18 cellular contexts compared by ENCODE assay signal in the genomic region with DNA sequence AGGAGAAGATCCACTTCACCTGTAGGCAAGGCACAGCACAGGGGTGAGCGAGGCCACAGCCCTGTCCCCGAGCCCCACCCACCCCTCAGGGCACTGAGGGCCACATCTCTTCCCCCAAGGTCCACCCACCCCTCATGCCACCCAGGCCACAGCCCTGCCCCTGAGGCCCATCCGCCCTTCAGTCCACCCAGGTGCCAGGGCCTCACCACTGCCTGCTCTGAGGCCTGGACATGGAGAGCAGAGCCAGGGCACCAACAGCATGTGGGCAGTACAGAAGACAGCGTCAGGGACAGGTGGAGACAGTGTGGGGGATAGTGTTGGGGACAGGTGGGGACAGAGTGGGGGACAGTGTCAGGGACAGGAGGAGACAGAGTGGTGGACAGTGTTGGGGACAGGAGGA.
DNase-seq lines count a peak whose midpoint lies in the region; ATAC-seq, FAIRE-seq and TF ChIP-seq lines count a peak whose summit lies in the region.
"Had no signal": no experiment of that assay in that cellular context is flagged by ENCODE, and none has a peak within 500 bp of the region (broad histone marks: within the 10 kb centered on the region; RNA-seq: fewer than 3 reads in every experiment).

No MANE protein-coding gene starts in this region.

- H3K4me1 ChIP-seq in RWPE2 (ENCODE audit: insufficient read depth, poor library complexity, severe bottlenecking) (no peaks in the 10 kb centered on the region), left lung (no peaks in the 10 kb centered on the region), upper lobe of left lung (peaks cover 0 to 9% (median 7%) of the 10 kb centered on the region in 4 donors), small intestine (ENCODE audit: control insufficient read depth in 2 of 2, insufficient read depth in 1 of 2, low read depth in 1 of 2, low read length in 1 of 2) (no peaks in the 10 kb centered on the region)
- H3K4me1 ChIP-seq: A549, BE2C, HAP-1 had no signal

- H3K9me3 ChIP-seq in RWPE2 (ENCODE audit: severe bottlenecking) (no peaks in the 10 kb centered on the region), left lung (no peaks in the 10 kb centered on the region), upper lobe of left lung (no peaks in the 10 kb centered on the region), small intestine (ENCODE audit: control insufficient read depth, low read depth) (no peaks in the 10 kb centered on the region)
- H3K9me3 ChIP-seq: BE2C, HAP-1 had no signal

- no peak for TF ChIP-seq POLR2A in upper lobe of left lung (IDR thresholded peaks at IDR 0.05)

- DNase-seq in GM12865 (ENCODE audit: low read depth) (peak; percentile 45), RWPE2 (ENCODE audit: low spot score) (no peak), left lung (peak in 1 of 2 donors; percentile 58), upper lobe of left lung (no peak), small intestine (no peak), SHP77 treated with DMSO at 0.1 percent for 48 hours (lab: John Stamatoyannopoulos, UW) (no peak)
- DNase-seq: BE2C; CD4-positive, alpha-beta memory T cell; COR-L47; DMS153; DND-41; GDM1 had no signal

- H3K27me3 ChIP-seq in RWPE2 (ENCODE audit: insufficient read depth, poor library complexity, severe bottlenecking) (no peaks in the 10 kb centered on the region), left lung (no peaks in the 10 kb centered on the region), upper lobe of left lung (no peaks in the 10 kb centered on the region), small intestine (ENCODE audit: control insufficient read depth in 2 of 2, insufficient read depth in 2 of 2, low read length in 2 of 2) (no peaks in the 10 kb centered on the region)
- H3K27me3 ChIP-seq: BE2C had no signal

- intact Hi-C loops in left lung (cut with DNase I): no loop called here

- no peak overlapping the region for H3K4me3 ChIP-seq in GM12865 (ENCODE audit: low read depth, low read length)
- no peak overlapping the region for H3K4me3 ChIP-seq in RWPE2 (ENCODE audit: severe bottlenecking)
- no peak overlapping the region for H3K4me3 ChIP-seq in left lung
- no peak overlapping the region for H3K4me3 ChIP-seq in upper lobe of left lung
- no peak overlapping the region for H3K4me3 ChIP-seq in small intestine (ENCODE audit: low read depth in 1 of 2, low read length in 2 of 2)
- H3K4me3 ChIP-seq: A549, HAP-1 had no signal

- ATAC-seq in RWPE2 (ENCODE audit: low read depth) (peak; percentile 28; the same call in 1 of the 3 replicates), left lung (peak; percentile 24), upper lobe of left lung (ENCODE audit: low FRiP score in 2 of 2) (peak; percentile 16 to 63)
- ATAC-seq: A549 had no signal

- TF ChIP-seq EP300 in upper lobe of left lung (IDR thresholded peaks at IDR 0.05): no peak

- no peaks in the 10 kb centered on the region for H3K36me3 ChIP-seq in RWPE2 (ENCODE audit: low read depth)
- H3K36me3 ChIP-seq in left lung: no peaks in the 10 kb centered on the region
- no peaks in the 10 kb centered on the region for H3K36me3 ChIP-seq in upper lobe of left lung
- H3K36me3 ChIP-seq in small intestine (ENCODE audit: control insufficient read depth in 2 of 2, insufficient read depth in 2 of 2, low read length in 2 of 2): no peaks in the 10 kb centered on the region
- H3K36me3 ChIP-seq: BE2C, HAP-1 had no signal

- FAIRE-seq in small intestine (lab: Jason Lieb, UNC): no peak
- FAIRE-seq: A549, D721Med, GM19239, H1 had no signal

- TF ChIP-seq CTCF in GM12865 (IDR thresholded peaks at IDR 0.05; ENCODE audit: insufficient read depth, low read depth, low read length, missing control alignments) (no peak), RWPE2 (IDR thresholded peaks at IDR 0.05; ENCODE audit: poor library complexity, severe bottlenecking) (no peak), left lung (IDR thresholded peaks at IDR 0.05) (no peak), upper lobe of left lung (IDR thresholded peaks at IDR 0.05) (no peak)

- H3K27ac ChIP-seq in RWPE2 (ENCODE audit: poor library complexity, severe bottlenecking) (no peak overlapping the region), left lung (no peak overlapping the region), upper lobe of left lung (no peak overlapping the region), small intestine (ENCODE audit: low read depth in 1 of 2, low read length in 1 of 2) (no peak overlapping the region)
- H3K27ac ChIP-seq: A549, C4-2B had no signal

- 82 to 83% methylated on average over 1 to 2 of the region's 4 CpGs for WGBS in upper lobe of left lung, 2 donors
- 50 to 71% (median 59%) methylated on average over 3 to 4 of the region's 4 CpGs for WGBS in small intestine, 3 donors
